In genomic region chr10:119434942-119435341, GRCh38 we compare ENCODE assay signal across 4 cellular contexts.
DNase-seq lines count a peak whose midpoint lies in the region; ATAC-seq and TF ChIP-seq lines count a peak whose summit lies in the region.
"Not testable (repeated sequence)": the region's sequence is repeated elsewhere in the genome, so short reads cannot be mapped to it uniquely, and the experiment has no call there.

No MANE protein-coding gene starts in this region.

- H3K27me3 Mint-ChIP-seq in activated T-helper 17 cell treated with anti-CD3 and anti-CD28 coated beads, Interleukin-2, amount 50 U/mL, for 72 hours = not testable (repeated sequence)
- H3K27me3 Mint-ChIP-seq in endothelial cell (ENCODE audit: unreplicated experiment) = peaks cover 32% of the 10 kb centered on the region

- intact Hi-C loops in Right ventricle myocardium superior (cut with DNase I) = not testable (repeated sequence)

- H3K9me3 Mint-ChIP-seq in activated T-helper 17 cell treated with anti-CD3 and anti-CD28 coated beads, Interleukin-2, amount 50 U/mL, for 72 hours = not testable (repeated sequence)
- peaks cover 19% of the 10 kb centered on the region for H3K9me3 Mint-ChIP-seq in endothelial cell (ENCODE audit: unreplicated experiment)

- not testable (repeated sequence) for H3K4me3 Mint-ChIP-seq in activated T-helper 17 cell treated with anti-CD3 and anti-CD28 coated beads, Interleukin-2, amount 50 U/mL, for 72 hours
- H3K4me3 Mint-ChIP-seq in endothelial cell (ENCODE audit: unreplicated experiment) = peak overlapping the region; percentile 82

- not testable (repeated sequence) for H3K36me3 ChIP-seq in HEK293 (ENCODE audit: control insufficient read depth in 2 of 2, insufficient read depth in 1 of 2, low read length in 2 of 2)

- not testable (repeated sequence) for H3K27ac ChIP-seq in HEK293 (ENCODE audit: extremely low read depth, low read depth, low read length)

- peaks cover 17% of the 10 kb centered on the region for H3K36me3 Mint-ChIP-seq in activated T-helper 17 cell treated with anti-CD3 and anti-CD28 coated beads, Interleukin-2, amount 50 U/mL, for 72 hours (ENCODE audit: low read depth)
- H3K36me3 Mint-ChIP-seq in endothelial cell (ENCODE audit: low read depth, unreplicated experiment) = peaks cover 86% of the 10 kb centered on the region

- TF ChIP-seq CTCF in HEK293 (tag by site-specific recombination; IDR thresholded peaks at IDR 0.05); endothelial cell (IDR thresholded peaks at IDR 0.05; ENCODE audit: unreplicated experiment): not testable (repeated sequence)

- POLR2A ChIA-PET in HEK293 (lab: Yijun Ruan, JAX) = not testable (repeated sequence)

- H3K4me3 ChIP-seq in HEK293 (ENCODE audit: low read depth, low read length) = not testable (repeated sequence)

- DNase-seq in endothelial cell (ENCODE audit: low spot score) = not testable (repeated sequence)
- DNase-seq in Right ventricle myocardium superior = peak; percentile 20

- CTCF ChIA-PET in HEK293 (lab: Yijun Ruan, JAX) = not testable (repeated sequence)

- H3K27ac Mint-ChIP-seq in activated T-helper 17 cell treated with anti-CD3 and anti-CD28 coated beads, Interleukin-2, amount 50 U/mL, for 72 hours = peak overlapping the region; percentile 25
- H3K27ac Mint-ChIP-seq in endothelial cell (ENCODE audit: unreplicated experiment) = not testable (repeated sequence)

- ATAC-seq in activated T-helper 17 cell treated with anti-CD3 and anti-CD28 coated beads, Interleukin-2, amount 50 U/mL, for 72 hours (replicated peaks); Right ventricle myocardium superior (ENCODE audit: poor library complexity): not testable (repeated sequence)

- H3K4me1 Mint-ChIP-seq in activated T-helper 17 cell treated with anti-CD3 and anti-CD28 coated beads, Interleukin-2, amount 50 U/mL, for 72 hours; endothelial cell (ENCODE audit: unreplicated experiment): not testable (repeated sequence)

- not testable (repeated sequence) for H3K4me1 ChIP-seq in HEK293 (ENCODE audit: control insufficient read depth, insufficient read depth, low read length)

- H3K9me3 ChIP-seq in HEK293 (ENCODE audit: control insufficient read depth, insufficient read depth, low read depth, low read length) = not testable (repeated sequence)

TF ChIP-seq in HEK293, 187 proteins besides CTCF, POLR2A, EP300 and RAD21:
- TF ChIP-seq ZNF585B (tag by site-specific recombination; IDR thresholded peaks at IDR 0.05) = peak; percentile 92
